ENCODE assay signal across 19 cellular contexts in genomic region chr20:10597637-10598036, GRCh38.
"Had no signal": no experiment of that assay in that cellular context is flagged by ENCODE, and none has a peak within 500 bp of the region (broad histone marks: within the 10 kb centered on the region; RNA-seq: fewer than 3 reads in every experiment).

No MANE protein-coding gene starts in this region.

- H3K27ac Mint-ChIP-seq: memory B cell; neural progenitor cell; stimulated activated naive B cell treated with anti-CD40 and anti-IgM and Interleukin-4, amounts not matched to agents 10 μg/mL and 1 μg/mL and 100 μg/mL, for 72 hours had no signal

- H3K4me3 Mint-ChIP-seq: activated naive CD8-positive, alpha-beta T cell treated with anti-CD3 and anti-CD28 coated beads for 36 hours; memory B cell; naive B cell; neural progenitor cell; stimulated activated naive B cell treated with anti-CD40 and anti-IgM and Interleukin-4, amounts not matched to agents 10 μg/mL and 1 μg/mL and 100 μg/mL, for 72 hours had no signal

- H3K4me2 ChIP-seq: neural progenitor cell had no signal

- H2AFZ ChIP-seq: neural progenitor cell had no signal

- H3K27me3 ChIP-seq: body of pancreas, gastroesophageal sphincter, heart right ventricle, neural progenitor cell, ovary, sigmoid colon, thyroid gland had no signal

- H3K27ac ChIP-seq: body of pancreas, left ventricle myocardium inferior, neural progenitor cell, ovary, thyroid gland, WERI-Rb-1 had no signal

- H3K4me3 ChIP-seq: body of pancreas, coronary artery, gastroesophageal sphincter, heart right ventricle, left ventricle myocardium inferior, neural progenitor cell, ovary, sigmoid colon, thyroid gland had no signal

- ATAC-seq: body of pancreas; stimulated activated naive B cell treated with anti-CD40 and anti-IgM and Interleukin-4, amounts not matched to agents 10 μg/mL and 1 μg/mL and 100 μg/mL, for 72 hours had no signal

- H3K27me3 Mint-ChIP-seq: activated naive CD8-positive, alpha-beta T cell treated with anti-CD3 and anti-CD28 coated beads for 36 hours; memory B cell; naive B cell; stimulated activated naive B cell treated with anti-CD40 and anti-IgM and Interleukin-4, amounts not matched to agents 10 μg/mL and 1 μg/mL and 100 μg/mL, for 72 hours had no signal

- H3K9me3 ChIP-seq: body of pancreas, gastroesophageal sphincter, heart right ventricle, left ventricle myocardium inferior, ovary, sigmoid colon, thyroid gland had no signal

- H3K4me1 Mint-ChIP-seq: naive B cell; stimulated activated naive B cell treated with anti-CD40 and anti-IgM and Interleukin-4, amounts not matched to agents 10 μg/mL and 1 μg/mL and 100 μg/mL, for 72 hours had no signal

- DNase-seq: activated CD4-positive, alpha-beta T cell treated with anti-CD3 and anti-CD28 coated beads, Interleukin-2, amount 50 U/mL, for 48 hours; activated naive CD4-positive, alpha-beta T cell; activated naive CD8-positive, alpha-beta T cell treated with anti-CD3 and anti-CD28 coated beads for 36 hours; amniotic stem cell; body of pancreas; central memory CD4-positive, alpha-beta T cell; heart right ventricle; kidney glomerular epithelial cell; left ventricle myocardium inferior; naive B cell; ovary; sigmoid colon; stimulated activated naive B cell treated with anti-CD40 and anti-IgM and Interleukin-4, amounts not matched to agents 10 μg/mL and 1 μg/mL and 100 μg/mL, for 72 hours; thyroid gland; WERI-Rb-1 had no signal

- H3K9me3 Mint-ChIP-seq: activated naive CD8-positive, alpha-beta T cell treated with anti-CD3 and anti-CD28 coated beads for 36 hours; memory B cell; naive B cell; stimulated activated naive B cell treated with anti-CD40 and anti-IgM and Interleukin-4, amounts not matched to agents 10 μg/mL and 1 μg/mL and 100 μg/mL, for 72 hours had no signal

- H3K36me3 ChIP-seq: gastroesophageal sphincter, neural progenitor cell, ovary, sigmoid colon, thyroid gland, WERI-Rb-1 had no signal

- H3K9ac ChIP-seq: neural progenitor cell had no signal
